In genomic region chr2:241566021-241566420, GRCh38 we compare ENCODE assay signal across 1 cellular context. TPM values are rescaled to one million over a fixed set of nuclear protein-coding genes. Genes with fewer than 3 reads are reported as not detected.
"Had no signal": no experiment of that assay in that cellular context is flagged by ENCODE, and none has a peak within 500 bp of the region (broad histone marks: within the 10 kb centered on the region; RNA-seq: fewer than 3 reads in every experiment).

No MANE protein-coding gene starts in this region.

RNA-seq across cellular contexts. Expression of gene BOK, which starts 7.5 kb away (rescaled TPM):
- total RNA-seq: naive thymus-derived CD8-positive, alpha-beta T cell had no signal
